22 cellular contexts compared by ENCODE assay signal in genomic region chr1:51847294-51847920, GRCh38. TPM values are rescaled to one million over a fixed set of nuclear protein-coding genes. Genes with fewer than 3 reads are reported as not detected.
DNase-seq lines count a peak whose midpoint lies in the region; ATAC-seq and TF ChIP-seq lines count a peak whose summit lies in the region.
"Had no signal": no experiment of that assay in that cellular context is flagged by ENCODE, and none has a peak within 500 bp of the region (broad histone marks: within the 10 kb centered on the region; RNA-seq: fewer than 3 reads in every experiment).

No MANE protein-coding gene starts in this region.

- H3K36me3 ChIP-seq in mesenchymal stem cell (ENCODE audit: control insufficient read depth in 1 of 2, insufficient read depth in 2 of 2, low read depth in 1 of 2, low read length in 2 of 2): peaks cover 4 to 13% of the 10 kb centered on the region in 2 experiments
- H3K36me3 ChIP-seq in trophoblast cell (ENCODE audit: control insufficient read depth in 1 of 2, insufficient read depth in 2 of 2, low read length in 2 of 2): peaks cover 3% of the 10 kb centered on the region in 2 experiments
- H3K36me3 ChIP-seq in MM.1S (replicated peaks; ENCODE audit: insufficient read depth, low read length): no peaks in the 10 kb centered on the region
- no peaks in the 10 kb centered on the region for H3K36me3 ChIP-seq in adrenal gland (replicated peaks in 1 of 2)
- H3K36me3 ChIP-seq: BE2C had no signal

- no peaks in the 10 kb centered on the region for H3K9me2 ChIP-seq in MM.1S (replicated peaks; ENCODE audit: insufficient read depth, low read length)

- H3K14ac ChIP-seq in mesenchymal stem cell (ENCODE audit: low read length in 2 of 2): no peak overlapping the region
- no peak overlapping the region for H3K14ac ChIP-seq in trophoblast cell (ENCODE audit: low read length)

- H2BK12ac ChIP-seq in mesenchymal stem cell (ENCODE audit: low read length in 2 of 2) (no peak overlapping the region), trophoblast cell (ENCODE audit: low read length) (no peak overlapping the region)

- H3K18ac ChIP-seq in mesenchymal stem cell (ENCODE audit: low read depth in 1 of 2, low read length in 2 of 2): no peak overlapping the region
- peak overlapping the region; percentile 68 for H3K18ac ChIP-seq in trophoblast cell (ENCODE audit: low read length)

- H2BK15ac ChIP-seq in mesenchymal stem cell (ENCODE audit: low read depth, poor library complexity, severe bottlenecking): no peak overlapping the region

- H3F3A ChIP-seq in MM.1S (ENCODE audit: insufficient read depth, low read length): no peaks in the 10 kb centered on the region

- H3K9me3 Mint-ChIP-seq in WTC11: peaks cover 10% of the 10 kb centered on the region
- H3K9me3 Mint-ChIP-seq: CD4-positive, alpha-beta T cell; CD8-positive, alpha-beta T cell had no signal

- H2BK5ac ChIP-seq in mesenchymal stem cell (ENCODE audit: low read depth, low read length, poor library complexity, severe bottlenecking): no peak overlapping the region
- no peak overlapping the region for H2BK5ac ChIP-seq in trophoblast cell (ENCODE audit: low read depth, low read length, poor library complexity)

- H3K79me1 ChIP-seq in mesenchymal stem cell (replicated peaks; ENCODE audit: low read length, poor library complexity, severe bottlenecking) (peaks cover 24% of the 10 kb centered on the region), trophoblast cell (ENCODE audit: low read length) (no peaks in the 10 kb centered on the region)

- CTCF ChIA-PET in WTC11 (lab: Charles Lee): interaction anchor here (1.3 kb wide), 1 partner anchor 49 kb away, joined by 5 read pairs; no protein-coding TSS in a partner anchor

- H4K20me1 ChIP-seq in MM.1S (ENCODE audit: insufficient read depth, low read length): no peaks in the 10 kb centered on the region

- H3K9me3 ChIP-seq in mesenchymal stem cell (ENCODE audit: control insufficient read depth, low read length): no peaks in the 10 kb centered on the region
- peaks cover 4% of the 10 kb centered on the region for H3K9me3 ChIP-seq in trophoblast cell (ENCODE audit: insufficient read depth, low read depth, low read length)
- H3K9me3 ChIP-seq in MM.1S (replicated peaks; ENCODE audit: insufficient read depth, low read length): no peaks in the 10 kb centered on the region
- no peaks in the 10 kb centered on the region for H3K9me3 ChIP-seq in adrenal gland (replicated peaks in 1 of 3)
- H3K9me3 ChIP-seq: A549, BE2C, Caco-2 had no signal

- H3K27ac ChIP-seq in mesenchymal stem cell (ENCODE audit: low read length, poor library complexity, severe bottlenecking) (no peak overlapping the region), trophoblast cell (ENCODE audit: low read depth, low read length) (no peak overlapping the region), MM.1S (ENCODE audit: low read length) (no peak overlapping the region), adrenal gland (no peak overlapping the region)
- H3K27ac ChIP-seq: 22Rv1; A549; BLaER1 treated with 17β-estradiol and CSF1 and Interleukin-3, amounts not matched to agents 10 nM and 100 nM; C4-2B had no signal

- no peak overlapping the region for H4K91ac ChIP-seq in mesenchymal stem cell (ENCODE audit: low read length)
- H4K91ac ChIP-seq in trophoblast cell (ENCODE audit: low read depth, low read length): no peak overlapping the region

- WGBS in mesenchymal stem cell: 98% methylated on average over 32 of the region's 42 CpGs
- WGBS in trophoblast cell (ENCODE audit: extremely low coverage, insufficient coverage, insufficient read length): no CpG with 5 or more reads among the region's 42 CpGs
- WGBS in adrenal gland, 4 donors: 96 to 100% (median 98%) methylated on average over 6 to 42 of the region's 42 CpGs

- no peak overlapping the region for H3K4me3 Mint-ChIP-seq in WTC11
- H3K4me3 Mint-ChIP-seq: CD4-positive, alpha-beta T cell; CD8-positive, alpha-beta T cell had no signal

- peaks cover 29% of the 10 kb centered on the region for H3K4me1 Mint-ChIP-seq in WTC11

- H3K79me2 ChIP-seq in trophoblast cell (ENCODE audit: control insufficient read depth, insufficient read depth, low read length, poor library complexity) (no peaks in the 10 kb centered on the region), MM.1S (ENCODE audit: low read length) (peaks cover 20% of the 10 kb centered on the region)

- H2BK120ac ChIP-seq in mesenchymal stem cell (ENCODE audit: low read depth, low read length) (no peak overlapping the region), trophoblast cell (ENCODE audit: insufficient read depth, low read length, poor library complexity) (no peak overlapping the region)

- H3K27ac Mint-ChIP-seq in WTC11: no peak overlapping the region
- H3K27ac Mint-ChIP-seq: CD4-positive, alpha-beta T cell; CD8-positive, alpha-beta T cell had no signal

- H3K4me3 ChIP-seq in mesenchymal stem cell (ENCODE audit: insufficient read depth in 1 of 2, low read depth in 1 of 2, low read length in 2 of 2): no peak overlapping the region
- no peak overlapping the region for H3K4me3 ChIP-seq in trophoblast cell (ENCODE audit: low read depth, low read length)
- no peak overlapping the region for H3K4me3 ChIP-seq in MM.1S (ENCODE audit: low read length)
- no peak overlapping the region for H3K4me3 ChIP-seq in adrenal gland
- H3K4me3 ChIP-seq: A549 had no signal

- no peak overlapping the region for H3K4me2 ChIP-seq in mesenchymal stem cell (ENCODE audit: low read length, poor library complexity, severe bottlenecking)
- no peak overlapping the region for H3K4me2 ChIP-seq in trophoblast cell (ENCODE audit: low read length)
- no peak overlapping the region for H3K4me2 ChIP-seq in MM.1S (ENCODE audit: low read depth, low read length)
- H3K4me2 ChIP-seq: A549; BLaER1 treated with 17β-estradiol and CSF1 and Interleukin-3, amounts not matched to agents 10 nM and 100 nM had no signal

- no peak for TF ChIP-seq CTCF in WTC11 (IDR thresholded peaks at IDR 0.05)
- no peak for TF ChIP-seq CTCF in MM.1S (IDR thresholded peaks at IDR 0.05; ENCODE audit: low read length)
- no peak for TF ChIP-seq CTCF in adrenal gland (IDR thresholded peaks at IDR 0.05)

- H3K4me1 ChIP-seq in mesenchymal stem cell (ENCODE audit: control insufficient read depth, insufficient read depth, low read depth, low read length) (peaks cover 1% of the 10 kb centered on the region), trophoblast cell (ENCODE audit: control insufficient read depth in 1 of 2, insufficient read depth in 2 of 2, low read length in 2 of 2) (peaks cover 0 to 6% of the 10 kb centered on the region in 2 experiments), MM.1S (ENCODE audit: low read length) (peaks cover 10% of the 10 kb centered on the region), adrenal gland (replicated peaks in 1 of 2) (peaks cover 14 to 20% of the 10 kb centered on the region in 2 donors)
- H3K4me1 ChIP-seq: BE2C, Caco-2 had no signal

- TF ChIP-seq POLR2A in adrenal gland (IDR thresholded peaks at IDR 0.05): no peak

- H4K8ac ChIP-seq in mesenchymal stem cell (ENCODE audit: low read length): peak overlapping the region; percentile 41
- no peak overlapping the region for H4K8ac ChIP-seq in trophoblast cell (ENCODE audit: low read depth, low read length)

- intact Hi-C loops in Right ventricle myocardium inferior (cut with DNase I) (no loop called here), left ventricle myocardium superior (cut with micrococcal nuclease) (no loop called here), adrenal gland (cut with DNase I) (no loop called here)

- H3K4ac ChIP-seq in mesenchymal stem cell (ENCODE audit: low read depth in 1 of 2, low read length in 2 of 2) (no peak overlapping the region), trophoblast cell (ENCODE audit: low read depth, low read length) (no peak overlapping the region)

- no peak overlapping the region for H4K12ac ChIP-seq in trophoblast cell (ENCODE audit: low read depth, low read length)

- peaks cover 16% of the 10 kb centered on the region for H3K36me3 Mint-ChIP-seq in WTC11

- H2AK5ac ChIP-seq in mesenchymal stem cell (ENCODE audit: low read length, severe bottlenecking) (no peak overlapping the region), trophoblast cell (ENCODE audit: low read length) (no peak overlapping the region)

- H3K23ac ChIP-seq in mesenchymal stem cell (ENCODE audit: low read length in 2 of 2) (no peak overlapping the region), trophoblast cell (ENCODE audit: low read length) (no peak overlapping the region)

- H3K9ac ChIP-seq in mesenchymal stem cell (ENCODE audit: low read length): no peak overlapping the region
- H3K9ac ChIP-seq in trophoblast cell (ENCODE audit: low read length): no peak overlapping the region
- H3K9ac ChIP-seq in MM.1S (ENCODE audit: low read length): no peak overlapping the region
- H3K9ac ChIP-seq: BLaER1 treated with 17β-estradiol and CSF1 and Interleukin-3, amounts not matched to agents 10 nM and 100 nM had no signal

- H2AFZ ChIP-seq in mesenchymal stem cell (ENCODE audit: low read depth, low read length): no peak overlapping the region
- no peak overlapping the region for H2AFZ ChIP-seq in trophoblast cell (ENCODE audit: insufficient read depth, low read length, poor library complexity)
- no peak overlapping the region for H2AFZ ChIP-seq in MM.1S (ENCODE audit: low read length)

- ATAC-seq in Right ventricle myocardium inferior (no peak), left ventricle myocardium superior (no peak), WTC11 (no peak)
- ATAC-seq: A549; CD8-positive, alpha-beta T cell had no signal

- H3K27me3 Mint-ChIP-seq in WTC11 (ENCODE audit: low read depth): no peaks in the 10 kb centered on the region
- H3K27me3 Mint-ChIP-seq: CD4-positive, alpha-beta T cell had no signal

- H3K27me3 ChIP-seq in mesenchymal stem cell (ENCODE audit: control insufficient read depth in 1 of 2, insufficient read depth in 1 of 2, low read length in 2 of 2) (no peaks in the 10 kb centered on the region), trophoblast cell (ENCODE audit: insufficient read depth, low read length) (no peaks in the 10 kb centered on the region), MM.1S (replicated peaks; ENCODE audit: insufficient read depth, low read length) (no peaks in the 10 kb centered on the region), adrenal gland (no peaks in the 10 kb centered on the region)
- H3K27me3 ChIP-seq: BE2C; BLaER1 treated with 17β-estradiol and CSF1 and Interleukin-3, amounts not matched to agents 10 nM and 100 nM had no signal

- DNase-seq in Right ventricle myocardium inferior (ENCODE audit: missing footprints): peak; percentile 53
- DNase-seq in left ventricle myocardium superior: no peak
- no peak for DNase-seq in WTC11 (ENCODE audit: low spot score)
- DNase-seq in mesenchymal stem cell: no peak
- DNase-seq in trophoblast cell: no peak
- no peak for DNase-seq in MM.1S
- DNase-seq in DMS79 treated with DMSO at 0.1 percent for 48 hours (lab: John Stamatoyannopoulos, UW): no peak
- DNase-seq in adrenal gland: no peak
- DNase-seq: ACHN; BE2C; Calu3; CD4-positive, alpha-beta T cell; CD8-positive, alpha-beta T cell; DMS153; DMS53; DMS79; GF-D8 had no signal

- POLR2A ChIA-PET in WTC11 (lab: Charles Lee): no interaction called here

RNA-seq across cellular contexts. Expression of gene NRDC, which starts 31.1 kb away (rescaled TPM):
- 146 TPM for total RNA-seq in Right ventricle myocardium inferior
- 157 TPM for total RNA-seq in left ventricle myocardium superior
- 172 to 201 TPM (median 179 TPM) in 3 replicates for total RNA-seq in WTC11 (2021)
- polyA plus RNA-seq in mesenchymal stem cell (2013, experiment 1 of 2): 102 TPM
- 96.9 TPM for polyA plus RNA-seq in mesenchymal stem cell (2013, experiment 2 of 2)
- 109 and 113 TPM in 2 replicates for polyA plus RNA-seq in trophoblast cell (2013)
- total RNA-seq in adrenal gland: 100 to 1,000 TPM in 4 of 8 donors, 10 to 100 TPM in 4; 49.5 to 146 (median 98.7) TPM
- 100 to 1,000 TPM; 180 to 373 (median 181) TPM for polyA plus RNA-seq in adrenal gland
